ENCODE assay signal across 24 cellular contexts in the genomic region with DNA sequence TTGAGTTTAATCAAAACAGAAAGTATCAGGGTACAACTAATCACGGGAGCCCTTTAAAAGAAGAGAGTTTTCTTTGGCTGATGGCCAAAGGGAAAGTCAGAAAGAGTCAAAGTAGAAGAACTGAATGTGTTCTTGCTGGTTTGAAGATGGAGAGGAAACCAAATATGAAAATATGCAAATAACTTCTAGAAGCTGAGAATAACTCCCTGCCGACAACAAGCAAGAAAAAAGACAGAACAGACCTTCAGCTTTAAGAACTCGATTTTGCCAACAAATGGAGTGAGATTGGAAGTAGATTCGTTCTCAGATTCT.
A peak's percentile ranks its signal among the peaks of the same experiment; 100 is the strongest.
DNase-seq lines count a peak whose midpoint lies in the region; ATAC-seq and TF ChIP-seq lines count a peak whose summit lies in the region.
"Had no signal": no experiment of that assay in that cellular context is flagged by ENCODE, and none has a peak within 500 bp of the region (broad histone marks: within the 10 kb centered on the region; RNA-seq: fewer than 3 reads in every experiment).

No MANE protein-coding gene starts in this region.

- H3K9ac ChIP-seq in fibroblast of lung (ENCODE audit: insufficient read depth, low read length), result no peak overlapping the region
- H3K9ac ChIP-seq: neural progenitor cell had no signal

- H3K4me3 ChIP-seq in fibroblast of lung (replicated peaks in 1 of 4; ENCODE audit: control extremely low read depth in 1 of 4, insufficient read depth in 1 of 4, low read depth in 3 of 4, low read length in 4 of 4), result no peak overlapping the region
- H3K4me3 ChIP-seq in stomach, result no peak overlapping the region
- H3K4me3 ChIP-seq: cardiac muscle cell, mucosa of descending colon, neural progenitor cell, psoas muscle, spleen had no signal

- H3K27me3 Mint-ChIP-seq in glutamatergic neuron (ENCODE audit: unreplicated experiment), result no peaks in the 10 kb centered on the region

- CTCF ChIA-PET in GM10248 (lab: Yijun Ruan, JAX), result interaction anchor here (0.9 to 1.0 kb wide), 2 partner anchors 11 to 15 kb away, joined by 3 read pairs; no protein-coding TSS in a partner anchor

- H3K9me3 Mint-ChIP-seq in glutamatergic neuron (ENCODE audit: unreplicated experiment), result no peaks in the 10 kb centered on the region
- H3K9me3 Mint-ChIP-seq: neural progenitor cell had no signal

- 22 to 45% (median 31%) methylated on average over 4 of the region's 4 CpGs for WGBS in stomach, 5 donors

- TF ChIP-seq CTCF in fibroblast of lung (conservative IDR thresholded peaks at IDR 0.05 in 1 of 2, IDR thresholded peaks at IDR 0.05 in 1 of 2; ENCODE audit: low read depth in 1 of 2, low read length in 2 of 2) (no peak), GM10248 (IDR thresholded peaks at IDR 0.05; ENCODE audit: control extremely low read depth, extremely low read depth, low read depth, missing control alignments) (no peak), stomach (IDR thresholded peaks at IDR 0.05) (no peak), glutamatergic neuron (IDR thresholded peaks at IDR 0.05; ENCODE audit: partially characterized antibody, unreplicated experiment) (no peak)

- H3K4me1 ChIP-seq in fibroblast of lung (ENCODE audit: control insufficient read depth, extremely low read depth, insufficient read depth, low read length) (no peaks in the 10 kb centered on the region), stomach (peaks cover 0 to 6% (median 0%) of the 10 kb centered on the region in 4 donors)
- H3K4me1 ChIP-seq: BE2C, neural progenitor cell, psoas muscle, spleen had no signal

- H3K4me2 ChIP-seq in fibroblast of lung (ENCODE audit: extremely low read depth, insufficient read depth, low read length), result peak overlapping the region; percentile 13
- H3K4me2 ChIP-seq: neural progenitor cell had no signal

- no peaks in the 10 kb centered on the region for H3K79me2 ChIP-seq in fibroblast of lung (ENCODE audit: control insufficient read depth, insufficient read depth, low read length)

- no peaks in the 10 kb centered on the region for H4K20me1 ChIP-seq in fibroblast of lung (ENCODE audit: control insufficient read depth, extremely low read depth, insufficient read depth, low read length)

- H3K36me3 ChIP-seq in fibroblast of lung (ENCODE audit: control insufficient read depth, insufficient read depth, low read length) (no peaks in the 10 kb centered on the region), stomach (no peaks in the 10 kb centered on the region)
- H3K36me3 ChIP-seq: BE2C, cardiac muscle cell, neural progenitor cell, spleen had no signal

- H3K27me3 ChIP-seq in fibroblast of lung (ENCODE audit: control insufficient read depth, insufficient read depth, low read length), result no peaks in the 10 kb centered on the region
- no peaks in the 10 kb centered on the region for H3K27me3 ChIP-seq in stomach
- H3K27me3 ChIP-seq: BE2C, cardiac muscle cell, neural progenitor cell, spleen had no signal

- no peak for TF ChIP-seq EP300 in stomach (IDR thresholded peaks at IDR 0.05)

- H2AFZ ChIP-seq in fibroblast of lung (ENCODE audit: low read length), result no peak overlapping the region
- H2AFZ ChIP-seq: neural progenitor cell had no signal

- intact Hi-C loops in stomach (cut with DNase I; ENCODE audit: low total_unique reads), result no loop called here

- H3K9me3 ChIP-seq in fibroblast of lung (ENCODE audit: control insufficient read depth, insufficient read depth, low read depth, low read length), result no peaks in the 10 kb centered on the region
- H3K9me3 ChIP-seq in stomach, result no peaks in the 10 kb centered on the region
- H3K9me3 ChIP-seq: BE2C, mucosa of descending colon, psoas muscle, spleen had no signal

- H3K4me3 Mint-ChIP-seq in glutamatergic neuron (ENCODE audit: unreplicated experiment), result no peak overlapping the region
- H3K4me3 Mint-ChIP-seq: neural progenitor cell had no signal

- ATAC-seq in GM18858 (IDR thresholded peaks at IDR 0.05; ENCODE audit: unreplicated experiment) (peak; percentile 52), GM21381 (IDR thresholded peaks at IDR 0.05; ENCODE audit: unreplicated experiment) (peak; percentile 49), HG03196 (IDR thresholded peaks at IDR 0.05; ENCODE audit: unreplicated experiment) (peak; percentile 76)
- ATAC-seq: left cardiac atrium, mucosa of descending colon, psoas muscle had no signal

- no peak overlapping the region for H3K27ac Mint-ChIP-seq in glutamatergic neuron (ENCODE audit: unreplicated experiment)
- H3K27ac Mint-ChIP-seq: neural progenitor cell had no signal

- no peaks in the 10 kb centered on the region for H3K36me3 Mint-ChIP-seq in glutamatergic neuron (ENCODE audit: unreplicated experiment)
- H3K36me3 Mint-ChIP-seq: neural progenitor cell had no signal

- H3K27ac ChIP-seq in fibroblast of lung (ENCODE audit: insufficient read depth, low read length) (no peak overlapping the region), stomach (no peak overlapping the region)
- H3K27ac ChIP-seq: cardiac muscle cell, neural progenitor cell, psoas muscle, spleen had no signal

- POLR2A ChIA-PET in GM10248 (lab: Yijun Ruan, JAX), result no interaction called here

- no peak for TF ChIP-seq POLR2A in stomach (IDR thresholded peaks at IDR 0.05)

- DNase-seq in fibroblast of lung (ENCODE audit: low read depth in 2 of 2) (peak in 1 of 2 donors; percentile 2), GM10248 (ENCODE audit: extremely low spot score) (no peak), stomach (no peak), AG20443 (ENCODE audit: low spot score) (no peak), glutamatergic neuron (no peak)
- DNase-seq: activated CD4-positive, alpha-beta T cell treated with anti-CD3 and anti-CD28 coated beads, Interleukin-2, amount 50 U/mL, for 4 hours; activated gamma-delta T cell treated with Interleukin-2 at 50 U/mL for 16 hours; amniotic stem cell; BE2C; GOT3; left cardiac atrium; mucosa of descending colon; NCI-H1092 treated with DMSO at 0.1 percent for 48 hours; NCI-H2107; NCI-H524 treated with DMSO at 0.1 percent for 48 hours; psoas muscle; SIG-M5; spleen; stimulated activated CD4-positive, alpha-beta T cell treated with anti-CD3 and anti-CD28 coated beads, Interleukin-4, amount 100 ng/mL, for 4 hours had no signal

- H3K4me1 Mint-ChIP-seq in glutamatergic neuron (ENCODE audit: low read depth, unreplicated experiment), result no peaks in the 10 kb centered on the region
- H3K4me1 Mint-ChIP-seq: neural progenitor cell had no signal
